Comparison of ENCODE assay signal across 13 cellular contexts in genomic region chr3:60309539-60310268, GRCh38.
"Had no signal": no experiment of that assay in that cellular context is flagged by ENCODE, and none has a peak within 500 bp of the region (broad histone marks: within the 10 kb centered on the region; RNA-seq: fewer than 3 reads in every experiment).

No MANE protein-coding gene starts in this region.

- H3K27ac Mint-ChIP-seq: activated naive CD4-positive, alpha-beta T cell treated with anti-CD3 and anti-CD28 coated beads, Interleukin-2, amount 10 ng/mL, durations not matched to agents 7 days and 5 days; activated T-cell treated with anti-CD3 and anti-CD28 coated beads, Interleukin-2, amount 50 U/mL, for 24 hours; effector memory CD8-positive, alpha-beta T cell; stimulated activated naive CD8-positive, alpha-beta T cell treated with anti-CD3 and anti-CD28 coated beads, Interleukin-15, amount 100 ng/mL, for 72 hours; type B pancreatic cell had no signal

- H3K4me3 Mint-ChIP-seq: activated naive CD4-positive, alpha-beta T cell treated with anti-CD3 and anti-CD28 coated beads, Interleukin-2, amount 10 ng/mL, durations not matched to agents 7 days and 5 days; activated T-cell treated with anti-CD3 and anti-CD28 coated beads, Interleukin-2, amount 50 U/mL, for 24 hours; effector memory CD8-positive, alpha-beta T cell; stimulated activated naive CD8-positive, alpha-beta T cell treated with anti-CD3 and anti-CD28 coated beads, Interleukin-15, amount 100 ng/mL, for 72 hours; type B pancreatic cell had no signal

- H3K27me3 Mint-ChIP-seq: activated naive CD4-positive, alpha-beta T cell treated with anti-CD3 and anti-CD28 coated beads, Interleukin-2, amount 10 ng/mL, durations not matched to agents 7 days and 5 days; activated T-cell treated with anti-CD3 and anti-CD28 coated beads, Interleukin-2, amount 50 U/mL, for 24 hours; effector memory CD8-positive, alpha-beta T cell; stimulated activated naive CD8-positive, alpha-beta T cell treated with anti-CD3 and anti-CD28 coated beads, Interleukin-15, amount 100 ng/mL, for 72 hours; type B pancreatic cell had no signal

- H3K4me3 ChIP-seq: psoas muscle, spleen had no signal

- H3K36me3 Mint-ChIP-seq: activated naive CD4-positive, alpha-beta T cell treated with anti-CD3 and anti-CD28 coated beads, Interleukin-2, amount 10 ng/mL, durations not matched to agents 7 days and 5 days; type B pancreatic cell had no signal

- DNase-seq: activated CD4-positive, alpha-beta T cell treated with anti-CD3 and anti-CD28 coated beads, Interleukin-2, amount 50 U/mL, for 48 hours; activated naive CD4-positive, alpha-beta T cell treated with anti-CD3 and anti-CD28 coated beads, Interleukin-2, amount 10 ng/mL, durations not matched to agents 7 days and 5 days; activated T-cell treated with anti-CD3 and anti-CD28 coated beads, Interleukin-2, amount 50 U/mL, for 24 hours; dermis blood vessel endothelial cell; effector memory CD8-positive, alpha-beta T cell; foreskin melanocyte; kidney glomerular epithelial cell; psoas muscle; spleen; stimulated activated naive CD8-positive, alpha-beta T cell treated with anti-CD3 and anti-CD28 coated beads, Interleukin-15, amount 100 ng/mL, for 72 hours; WERI-Rb-1 had no signal

- H3K9me3 ChIP-seq: psoas muscle had no signal

- H3K27me3 ChIP-seq: spleen had no signal

- H3K9me3 Mint-ChIP-seq: activated naive CD4-positive, alpha-beta T cell treated with anti-CD3 and anti-CD28 coated beads, Interleukin-2, amount 10 ng/mL, durations not matched to agents 7 days and 5 days; activated T-cell treated with anti-CD3 and anti-CD28 coated beads, Interleukin-2, amount 50 U/mL, for 24 hours; effector memory CD8-positive, alpha-beta T cell; stimulated activated naive CD8-positive, alpha-beta T cell treated with anti-CD3 and anti-CD28 coated beads, Interleukin-15, amount 100 ng/mL, for 72 hours; type B pancreatic cell had no signal

- H3K4me1 ChIP-seq: psoas muscle, spleen had no signal

- H3K36me3 ChIP-seq: spleen, WERI-Rb-1 had no signal

- ATAC-seq: effector memory CD8-positive, alpha-beta T cell; psoas muscle; sciatic nerve; stimulated activated naive CD8-positive, alpha-beta T cell treated with anti-CD3 and anti-CD28 coated beads, Interleukin-15, amount 100 ng/mL, for 72 hours had no signal

- H3K27ac ChIP-seq: psoas muscle, spleen, WERI-Rb-1 had no signal

- H3K4me1 Mint-ChIP-seq: activated naive CD4-positive, alpha-beta T cell treated with anti-CD3 and anti-CD28 coated beads, Interleukin-2, amount 10 ng/mL, durations not matched to agents 7 days and 5 days; stimulated activated naive CD8-positive, alpha-beta T cell treated with anti-CD3 and anti-CD28 coated beads, Interleukin-15, amount 100 ng/mL, for 72 hours had no signal
